1 cellular context compared by ENCODE assay signal in genomic region chr13:113455384-113455783, GRCh38.
A peak's percentile ranks its signal among the peaks of the same experiment; 100 is the strongest.
TF ChIP-seq lines count a peak whose summit lies in the region.

No MANE protein-coding gene starts in this region.

TF ChIP-seq in K562, 482 proteins besides CTCF, POLR2A, EP300 and RAD21:
- TF ChIP-seq CHD4 (IDR thresholded peaks at IDR 0.05; ENCODE audit: insufficient read depth, insufficient replicate concordance, low read depth, low read length, poor library complexity, severe bottlenecking), result no peak
- 0 out of 2 replicates have a peak, but pooled peaks have one; percentile 15 for TF ChIP-seq POLR2G (IDR thresholded peaks at IDR 0.05; ENCODE audit: low read depth, low read length)
- TF ChIP-seq ZNF324 (CRISPR knock-in tag; IDR thresholded peaks at IDR 0.05), result no peak
